21 cellular contexts compared by ENCODE assay signal in the genomic region with DNA sequence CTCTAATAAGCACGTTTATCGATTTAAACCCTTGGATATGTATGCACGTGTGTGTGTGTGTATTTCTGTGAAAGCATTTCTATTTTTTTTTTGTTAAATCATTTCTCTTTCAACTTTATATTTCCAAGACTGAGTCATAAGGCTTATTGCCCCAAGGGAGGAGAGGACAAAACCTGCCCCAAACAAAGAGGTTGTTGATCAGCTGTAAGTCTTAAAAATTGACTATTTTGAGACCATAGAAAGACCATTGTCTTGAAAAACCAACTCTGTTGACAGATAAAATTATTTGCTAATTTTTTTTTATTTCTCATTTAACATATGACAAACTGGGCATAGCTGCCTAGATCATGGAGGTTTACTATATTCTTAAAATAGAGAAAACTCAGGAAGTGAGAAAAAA.
"Had no signal": no experiment of that assay in that cellular context is flagged by ENCODE, and none has a peak within 500 bp of the region (broad histone marks: within the 10 kb centered on the region; RNA-seq: fewer than 3 reads in every experiment).

No MANE protein-coding gene starts in this region.

- H3K4me3 ChIP-seq: PC-9, Peyer's patch, SJCRH30, SK-N-MC had no signal

- H3K9me3 ChIP-seq: Peyer's patch, SJCRH30 had no signal

- H3K27ac ChIP-seq: KMS-11, PC-9, Peyer's patch, SJCRH30, SK-N-MC had no signal

- H3K27me3 ChIP-seq: Peyer's patch, SJCRH30 had no signal

- DNase-seq: IMR-90; MV-4-11; NCI-H1048; NCI-H1105; NCI-H1417; NCI-H1436 treated with DMSO at 0.1 percent for 48 hours; NCI-H1694; NCI-H1930; NCI-H2081; NCI-H2107; NCI-H2227 treated with DMSO at 0.1 percent for 48 hours; NCI-H524; NCI-H526 treated with DMSO at 0.1 percent for 48 hours; NCI-H774; NK-92 treated with Interleukin-12 subunit alpha and Interleukin-12 subunit beta, amount 100 ng/mL, for 24 hours; PC-9; Peyer's patch; SHP77 treated with DMSO at 0.1 percent for 48 hours; SJCRH30 had no signal

- H3K9ac ChIP-seq: KMS-11 had no signal

- H3K4me1 ChIP-seq: Peyer's patch, SJCRH30 had no signal

- H3K36me3 ChIP-seq: Peyer's patch, SJCRH30 had no signal

- H3K4me2 ChIP-seq: KMS-11, PC-9 had no signal
